1 cellular context compared by ENCODE assay signal in genomic region chr5:14153932-14154646, GRCh38.
TF ChIP-seq lines count a peak whose summit lies in the region.

No MANE protein-coding gene starts in this region.

TF ChIP-seq in GM12878, 131 proteins besides CTCF, POLR2A, EP300 and RAD21 (continued from another document):
- TF ChIP-seq MTA3 (IDR thresholded peaks at IDR 0.05; ENCODE audit: borderline replicate concordance, low read length) (no peak), SRF (IDR thresholded peaks at IDR 0.05; ENCODE audit: low read depth in 2 of 2, low read length in 2 of 2) (no peak), NBN (IDR thresholded peaks at IDR 0.05) (no peak), CEBPB (IDR thresholded peaks at IDR 0.05; ENCODE audit: borderline replicate concordance in 1 of 2, low read depth in 2 of 2, low read length in 2 of 2) (no peak), BHLHE40 (IDR thresholded peaks at IDR 0.05; ENCODE audit: borderline replicate concordance in 1 of 2, low read depth in 2 of 2, low read length in 1 of 2) (peak; percentile 89 to 91), IKZF2 (IDR thresholded peaks at IDR 0.05) (peak; percentile 25 to 46; a peak in 2 of 4 replicates), MYB (IDR thresholded peaks at IDR 0.05; ENCODE audit: borderline replicate concordance, low read depth, low read length) (no peak), NKRF (conservative IDR thresholded peaks at IDR 0.05) (0 out of 2 replicates have a peak, but pooled peaks have one; percentile 34), MTA2 (IDR thresholded peaks at IDR 0.05; ENCODE audit: low read depth) (0 out of 2 replicates have a peak, but pooled peaks have one; percentile 16), TCF12 (IDR thresholded peaks at IDR 0.05; ENCODE audit: low read depth, low read length) (no peak), STAT3 (IDR thresholded peaks at IDR 0.05; ENCODE audit: low read depth, low read length) (no peak), RCOR1 (conservative IDR thresholded peaks at IDR 0.05; ENCODE audit: low read depth, low read length) (0 out of 2 replicates have a peak, but pooled peaks have one; percentile 5), RELB (IDR thresholded peaks at IDR 0.05; ENCODE audit: low read depth) (0 out of 2 replicates have a peak, but pooled peaks have one; percentile 49), ZNF687 (IDR thresholded peaks at IDR 0.05) (peak; percentile 66; the same call in 1 of the 2 replicates), SKIL (IDR thresholded peaks at IDR 0.05; ENCODE audit: low read depth, poor library complexity, severe bottlenecking) (no peak), ETV6 (conservative IDR thresholded peaks at IDR 0.05 in 1 of 2, IDR thresholded peaks at IDR 0.05 in 1 of 2; ENCODE audit: borderline replicate concordance in 1 of 2, low read depth in 1 of 2) (no peak), GATAD2B (conservative IDR thresholded peaks at IDR 0.05; ENCODE audit: low read depth) (0 out of 2 replicates have a peak, but pooled peaks have one; percentile 46), RUNX3 (IDR thresholded peaks at IDR 0.05; ENCODE audit: low read length) (no peak; the same call in 1 of the 2 replicates), RB1 (IDR thresholded peaks at IDR 0.05; ENCODE audit: borderline replicate concordance) (no peak), HDGF (IDR thresholded peaks at IDR 0.05) (no peak), ESRRA (IDR thresholded peaks at IDR 0.05; ENCODE audit: low read length) (no peak), NRF1 (conservative IDR thresholded peaks at IDR 0.05; ENCODE audit: low read depth, low read length) (no peak), ZNF622 (IDR thresholded peaks at IDR 0.05) (no peak), USF2 (IDR thresholded peaks at IDR 0.05; ENCODE audit: borderline replicate concordance, low read depth, low read length) (peak; percentile 14; the same call in 1 of the 2 replicates), IRF4 (IDR thresholded peaks at IDR 0.05; ENCODE audit: low read depth, low read length) (no peak), NR2F1 (conservative IDR thresholded peaks at IDR 0.05) (no peak), ZNF274 (IDR thresholded peaks at IDR 0.05; ENCODE audit: insufficient read depth, insufficient read length) (no peak), MXI1 (IDR thresholded peaks at IDR 0.05; ENCODE audit: low read depth, low read length) (peak; percentile 50), PAX5 (IDR thresholded peaks at IDR 0.05; ENCODE audit: borderline replicate concordance, low read depth, low read length) (peak; percentile 18; the same call in 1 of the 2 replicates), SUPT20H (IDR thresholded peaks at IDR 0.05; ENCODE audit: borderline replicate concordance, control insufficient read depth, low read depth, low read length) (no peak), PML (IDR thresholded peaks at IDR 0.05; ENCODE audit: low read length) (no peak), ZSCAN29 (IDR thresholded peaks at IDR 0.05) (no peak), NFYA (IDR thresholded peaks at IDR 0.05; ENCODE audit: borderline replicate concordance, low read depth, low read length) (no peak), NR2C1 (IDR thresholded peaks at IDR 0.05) (no peak), MEF2A (IDR thresholded peaks at IDR 0.05; ENCODE audit: insufficient read depth, low read depth, low read length) (no peak), TAF1 (IDR thresholded peaks at IDR 0.05; ENCODE audit: borderline replicate concordance, low read depth, low read length) (no peak), GABPA (IDR thresholded peaks at IDR 0.05; ENCODE audit: low read depth) (no peak), ATF2 (IDR thresholded peaks at IDR 0.05; ENCODE audit: low read length) (0 out of 2 replicates have a peak, but pooled peaks have one; percentile 6), ASH2L (IDR thresholded peaks at IDR 0.05; ENCODE audit: borderline replicate concordance, low read depth) (0 out of 2 replicates have a peak, but pooled peaks have one; percentile 10), IKZF1 (conservative IDR thresholded peaks at IDR 0.05) (peak; percentile 49; the same call in 1 of the 2 replicates), SREBF2 (IDR thresholded peaks at IDR 0.05; ENCODE audit: low read length) (no peak), NR2C2 (IDR thresholded peaks at IDR 0.05; ENCODE audit: borderline replicate concordance, control insufficient read depth, insufficient read length, low read depth) (no peak), MEF2B (IDR thresholded peaks at IDR 0.05; ENCODE audit: partially characterized antibody, poor library complexity, severe bottlenecking) (peak; percentile 20), SPI1 (IDR thresholded peaks at IDR 0.05; ENCODE audit: borderline replicate concordance, insufficient read depth, low read depth, low read length) (no peak), KDM1A (IDR thresholded peaks at IDR 0.05; ENCODE audit: borderline replicate concordance) (no peak), SMARCA5 (IDR thresholded peaks at IDR 0.05) (no peak)
- TF ChIP-seq, protein P1, sequence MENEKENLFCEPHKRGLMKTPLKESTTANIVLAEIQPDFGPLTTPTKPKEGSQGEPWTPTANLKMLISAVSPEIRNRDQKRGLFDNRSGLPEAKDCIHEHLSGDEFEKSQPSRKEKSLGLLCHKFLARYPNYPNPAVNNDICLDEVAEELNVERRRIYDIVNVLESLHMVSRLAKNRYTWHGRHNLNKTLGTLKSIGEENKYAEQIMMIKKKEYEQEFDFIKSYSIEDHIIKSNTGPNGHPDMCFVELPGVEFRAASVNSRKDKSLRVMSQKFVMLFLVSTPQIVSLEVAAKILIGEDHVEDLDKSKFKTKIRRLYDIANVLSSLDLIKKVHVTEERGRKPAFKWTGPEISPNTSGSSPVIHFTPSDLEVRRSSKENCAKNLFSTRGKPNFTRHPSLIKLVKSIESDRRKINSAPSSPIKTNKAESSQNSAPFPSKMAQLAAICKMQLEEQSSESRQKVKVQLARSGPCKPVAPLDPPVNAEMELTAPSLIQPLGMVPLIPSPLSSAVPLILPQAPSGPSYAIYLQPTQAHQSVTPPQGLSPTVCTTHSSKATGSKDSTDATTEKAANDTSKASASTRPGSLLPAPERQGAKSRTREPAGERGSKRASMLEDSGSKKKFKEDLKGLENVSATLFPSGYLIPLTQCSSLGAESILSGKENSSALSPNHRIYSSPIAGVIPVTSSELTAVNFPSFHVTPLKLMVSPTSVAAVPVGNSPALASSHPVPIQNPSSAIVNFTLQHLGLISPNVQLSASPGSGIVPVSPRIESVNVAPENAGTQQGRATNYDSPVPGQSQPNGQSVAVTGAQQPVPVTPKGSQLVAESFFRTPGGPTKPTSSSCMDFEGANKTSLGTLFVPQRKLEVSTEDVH (IDR thresholded peaks at IDR 0.05; ENCODE audit: low read depth, partially characterized antibody): no peak
- TF ChIP-seq, protein P2, sequence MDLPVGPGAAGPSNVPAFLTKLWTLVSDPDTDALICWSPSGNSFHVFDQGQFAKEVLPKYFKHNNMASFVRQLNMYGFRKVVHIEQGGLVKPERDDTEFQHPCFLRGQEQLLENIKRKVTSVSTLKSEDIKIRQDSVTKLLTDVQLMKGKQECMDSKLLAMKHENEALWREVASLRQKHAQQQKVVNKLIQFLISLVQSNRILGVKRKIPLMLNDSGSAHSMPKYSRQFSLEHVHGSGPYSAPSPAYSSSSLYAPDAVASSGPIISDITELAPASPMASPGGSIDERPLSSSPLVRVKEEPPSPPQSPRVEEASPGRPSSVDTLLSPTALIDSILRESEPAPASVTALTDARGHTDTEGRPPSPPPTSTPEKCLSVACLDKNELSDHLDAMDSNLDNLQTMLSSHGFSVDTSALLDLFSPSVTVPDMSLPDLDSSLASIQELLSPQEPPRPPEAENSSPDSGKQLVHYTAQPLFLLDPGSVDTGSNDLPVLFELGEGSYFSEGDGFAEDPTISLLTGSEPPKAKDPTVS (IDR thresholded peaks at IDR 0.05; ENCODE audit: low read depth, low read length): no peak
- TF ChIP-seq, protein P3, sequence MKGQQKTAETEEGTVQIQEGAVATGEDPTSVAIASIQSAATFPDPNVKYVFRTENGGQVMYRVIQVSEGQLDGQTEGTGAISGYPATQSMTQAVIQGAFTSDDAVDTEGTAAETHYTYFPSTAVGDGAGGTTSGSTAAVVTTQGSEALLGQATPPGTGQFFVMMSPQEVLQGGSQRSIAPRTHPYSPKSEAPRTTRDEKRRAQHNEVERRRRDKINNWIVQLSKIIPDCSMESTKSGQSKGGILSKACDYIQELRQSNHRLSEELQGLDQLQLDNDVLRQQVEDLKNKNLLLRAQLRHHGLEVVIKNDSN (IDR thresholded peaks at IDR 0.05; ENCODE audit: borderline replicate concordance, extremely low read length, insufficient read depth, low read depth, low read length): no peak
TF ChIP-seq in GM12878: peak in this region for 16.
